ENCODE assay signal across 12 cellular contexts in the genomic region with DNA sequence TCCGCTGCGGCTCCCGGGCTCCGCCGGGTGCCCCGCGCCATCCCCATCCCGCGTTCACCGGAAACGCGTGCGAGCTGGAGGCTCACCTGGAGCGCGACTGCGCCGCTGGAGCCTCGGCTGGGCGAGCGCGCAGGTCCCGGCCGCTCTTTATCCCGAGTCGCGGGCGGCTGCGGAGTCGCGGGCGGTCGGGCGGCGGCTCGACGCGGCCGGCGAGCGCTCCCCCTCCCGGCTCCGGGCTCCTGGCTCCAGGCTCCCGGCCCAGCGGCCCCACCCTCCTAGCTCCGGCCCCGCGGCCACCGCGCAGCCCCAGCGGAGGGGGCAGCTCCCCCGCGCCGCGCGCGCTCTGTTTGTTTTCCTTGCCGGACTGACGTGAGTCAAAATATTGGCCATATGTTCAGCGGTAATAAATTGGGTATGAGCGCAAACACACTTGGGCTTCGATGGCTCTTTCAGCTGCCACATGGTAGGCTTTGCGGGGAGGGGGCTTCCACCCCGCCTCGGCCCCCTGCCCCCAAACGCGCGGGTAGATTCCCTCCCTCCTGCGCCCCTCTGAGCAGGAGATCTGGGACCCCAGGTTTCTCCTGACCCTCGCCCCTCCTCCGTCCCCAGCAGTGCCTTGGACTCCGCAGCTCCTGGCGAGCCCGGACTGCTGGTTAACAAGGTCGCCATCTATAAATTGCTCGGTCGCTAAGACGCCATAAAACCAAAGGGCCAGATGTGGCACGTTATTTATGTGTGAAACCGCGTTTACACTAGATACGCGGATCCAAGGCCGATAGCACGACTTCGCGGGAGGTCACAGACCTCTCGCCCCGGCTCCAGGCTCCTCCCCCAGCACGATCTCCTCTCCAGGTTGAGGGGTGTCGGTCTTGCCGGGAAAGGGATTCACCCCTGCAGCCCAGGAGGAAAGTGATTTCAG. TPM values are rescaled to one million over a fixed set of nuclear protein-coding genes. Genes with fewer than 3 reads are reported as not detected.
DNase-seq lines count a peak whose midpoint lies in the region; ATAC-seq, FAIRE-seq and TF ChIP-seq lines count a peak whose summit lies in the region.
"Had no signal": no experiment of that assay in that cellular context is flagged by ENCODE, and none has a peak within 500 bp of the region (broad histone marks: within the 10 kb centered on the region; RNA-seq: fewer than 3 reads in every experiment).

No MANE protein-coding gene starts in this region.

- peak overlapping the region in 6 of 10 donors; percentile 49 to 74 (median 58) for H3K4me3 Mint-ChIP-seq in naive thymus-derived CD8-positive, alpha-beta T cell
- H3K4me3 Mint-ChIP-seq: activated B cell treated with CpG ODN at 0.5 μM for 24 hours had no signal

- FAIRE-seq in D721Med (lab: Jason Lieb, UNC), result no peak

- H3K27ac Mint-ChIP-seq in naive thymus-derived CD8-positive, alpha-beta T cell, result no peak overlapping the region
- H3K27ac Mint-ChIP-seq: activated B cell treated with CpG ODN at 0.5 μM for 24 hours had no signal

- DNase-seq in COR-L47 (lab: John Stamatoyannopoulos, UW), result peak; percentile 57
- peak; percentile 67 for DNase-seq in NCI-H1092 treated with DMSO at 0.1 percent for 48 hours (lab: John Stamatoyannopoulos, UW)
- no peak for DNase-seq in naive thymus-derived CD8-positive, alpha-beta T cell
- no peak for DNase-seq in stimulated activated CD4-positive, alpha-beta T cell treated with anti-CD3 and anti-CD28 coated beads, Interleukin-15, amount 100 ng/mL, for 24 hours
- DNase-seq in foreskin melanocyte, result no peak
- no peak for DNase-seq in NCI-H2227 treated with DMSO at 0.1 percent for 48 hours (lab: John Stamatoyannopoulos, UW)
- no peak for DNase-seq in D721Med (ENCODE audit: insufficient read length, low spot score)
- DNase-seq: activated B cell treated with CpG ODN at 0.5 μM for 24 hours, NCI-H1694, thyroid gland had no signal

- POLR2A ChIA-PET in naive thymus-derived CD8-positive, alpha-beta T cell (lab: Charles Lee), result no interaction called here

- TF ChIP-seq CTCF in D721Med (IDR thresholded peaks at IDR 0.05; ENCODE audit: insufficient read depth, missing control alignments), result no peak

- no peaks in the 10 kb centered on the region for H3K9me3 Mint-ChIP-seq in naive thymus-derived CD8-positive, alpha-beta T cell
- H3K9me3 Mint-ChIP-seq: activated B cell treated with CpG ODN at 0.5 μM for 24 hours had no signal

- peaks cover 45 to 92% (median 74%) of the 10 kb centered on the region in 5 donors for H3K27me3 Mint-ChIP-seq in naive thymus-derived CD8-positive, alpha-beta T cell

- ATAC-seq in naive thymus-derived CD8-positive, alpha-beta T cell, result no peak

- H3K36me3 Mint-ChIP-seq in naive thymus-derived CD8-positive, alpha-beta T cell, result no peaks in the 10 kb centered on the region

- peak overlapping the region; percentile 77 for H3K27ac ChIP-seq in cingulate gyrus (ENCODE audit: low read depth, low read length)
- H3K27ac ChIP-seq: thyroid gland had no signal

- peaks cover 16 to 26% (median 21%) of the 10 kb centered on the region in 4 donors for H3K4me1 Mint-ChIP-seq in naive thymus-derived CD8-positive, alpha-beta T cell
- H3K4me1 Mint-ChIP-seq: activated B cell treated with CpG ODN at 0.5 μM for 24 hours had no signal

RNA-seq across cellular contexts. Expression of gene NKX2-2, which starts 8.9 kb away (rescaled TPM):
- not detected for total RNA-seq in naive thymus-derived CD8-positive, alpha-beta T cell
- not detected for polyA plus RNA-seq in naive thymus-derived CD8-positive, alpha-beta T cell
- total RNA-seq: activated B cell treated with CpG ODN at 0.5 μM for 24 hours, pulmonary artery endothelial cell had no signal

Comparison
In these comparisons a context has a peak if more than half of its experiments do, and no peak if none do; other contexts are left out.
1. DNase-seq: peak in COR-L47 (single experiment) and NCI-H1092 treated with DMSO at 0.1 percent for 48 hours (single experiment); none in naive thymus-derived CD8-positive, alpha-beta T cell (0 of 10), stimulated activated CD4-positive, alpha-beta T cell treated with anti-CD3 and anti-CD28 coated beads, Interleukin-15, amount 100 ng/mL, for 24 hours (single experiment), foreskin melanocyte (single experiment), NCI-H2227 treated with DMSO at 0.1 percent for 48 hours (single experiment) and D721Med (single experiment).